20 cellular contexts compared by ENCODE assay signal in genomic region chr3:61616586-61616985, GRCh38.
"Had no signal": no experiment of that assay in that cellular context is flagged by ENCODE, and none has a peak within 500 bp of the region (broad histone marks: within the 10 kb centered on the region; RNA-seq: fewer than 3 reads in every experiment).

No MANE protein-coding gene starts in this region.

- H3K4me3 ChIP-seq: body of pancreas, transverse colon had no signal

- H3K27me3 Mint-ChIP-seq: activated CD4-positive, alpha-beta memory T cell treated with anti-CD3 and anti-CD28 coated beads for 36 hours; dendritic cell treated with granulocyte-macrophage colony-stimulating factor and Interleukin-4, amounts not matched to agents 40 ng/mL and 50 ng/mL, for 4 days; progenitor cell of endocrine pancreas; stimulated activated naive CD8-positive, alpha-beta T cell treated with anti-CD3 and anti-CD28 coated beads, Interleukin-15, amount 100 ng/mL, for 72 hours had no signal

- H3K36me3 ChIP-seq: transverse colon had no signal

- H3K27me3 ChIP-seq: body of pancreas, transverse colon had no signal

- DNase-seq: activated CD4-positive, alpha-beta memory T cell treated with anti-CD3 and anti-CD28 coated beads for 36 hours; activated CD4-positive, alpha-beta T cell treated with anti-CD3 and anti-CD28 coated beads for 48 hours; activated effector memory CD4-positive, alpha-beta T cell treated with anti-CD3 and anti-CD28 coated beads, Interleukin-2, amount 50 U/mL, for 16 hours; activated naive CD4-positive, alpha-beta T cell treated with anti-CD3 and anti-CD28 coated beads, Interleukin-2, amount 50 U/mL, for 16 hours; activated naive CD8-positive, alpha-beta T cell treated with anti-CD3 and anti-CD28 coated beads, Interleukin-2, amount 50 U/mL, for 24 hours; activated T-cell treated with anti-CD3 and anti-CD28 coated beads, Interleukin-2, amount 50 U/mL, for 72 hours; body of pancreas; effector CD4-positive, alpha-beta T cell; erythroblast; retina; stimulated activated CD4-positive, alpha-beta T cell treated with anti-CD3 and anti-CD28 coated beads, Interleukin-1b, Interleukin-23, amount 100 ng/mL, for 48 hours; stimulated activated naive CD8-positive, alpha-beta T cell treated with anti-CD3 and anti-CD28 coated beads, Interleukin-15, amount 100 ng/mL, for 72 hours; T1000; transverse colon had no signal

- H3K27ac Mint-ChIP-seq: activated CD4-positive, alpha-beta memory T cell treated with anti-CD3 and anti-CD28 coated beads for 36 hours; activated naive CD8-positive, alpha-beta T cell treated with anti-CD3 and anti-CD28 coated beads, Interleukin-2, amount 50 U/mL, for 24 hours; activated T-cell treated with anti-CD3 and anti-CD28 coated beads, Interleukin-2, amount 50 U/mL, for 72 hours; dendritic cell treated with granulocyte-macrophage colony-stimulating factor and Interleukin-4, amounts not matched to agents 40 ng/mL and 50 ng/mL, for 4 days; memory B cell; progenitor cell of endocrine pancreas had no signal

- H3K9me3 ChIP-seq: body of pancreas, transverse colon had no signal

- H3K9me3 Mint-ChIP-seq: activated naive CD8-positive, alpha-beta T cell treated with anti-CD3 and anti-CD28 coated beads, Interleukin-2, amount 50 U/mL, for 24 hours; activated T-cell treated with anti-CD3 and anti-CD28 coated beads, Interleukin-2, amount 50 U/mL, for 72 hours; dendritic cell treated with granulocyte-macrophage colony-stimulating factor and Interleukin-4, amounts not matched to agents 40 ng/mL and 50 ng/mL, for 4 days; memory B cell; neural crest cell; stimulated activated naive CD8-positive, alpha-beta T cell treated with anti-CD3 and anti-CD28 coated beads, Interleukin-15, amount 100 ng/mL, for 72 hours had no signal

- FAIRE-seq: endometrium, urothelium cell line had no signal

- H3K4me3 Mint-ChIP-seq: activated CD4-positive, alpha-beta memory T cell treated with anti-CD3 and anti-CD28 coated beads for 36 hours; activated naive CD8-positive, alpha-beta T cell treated with anti-CD3 and anti-CD28 coated beads, Interleukin-2, amount 50 U/mL, for 24 hours; activated T-cell treated with anti-CD3 and anti-CD28 coated beads, Interleukin-2, amount 50 U/mL, for 72 hours; dendritic cell treated with granulocyte-macrophage colony-stimulating factor and Interleukin-4, amounts not matched to agents 40 ng/mL and 50 ng/mL, for 4 days; memory B cell; neural crest cell; stimulated activated naive CD8-positive, alpha-beta T cell treated with anti-CD3 and anti-CD28 coated beads, Interleukin-15, amount 100 ng/mL, for 72 hours had no signal

- H3K27ac ChIP-seq: body of pancreas had no signal

- H3K36me3 Mint-ChIP-seq: activated CD4-positive, alpha-beta memory T cell treated with anti-CD3 and anti-CD28 coated beads for 36 hours; memory B cell had no signal

- H3K4me1 Mint-ChIP-seq: activated naive CD8-positive, alpha-beta T cell treated with anti-CD3 and anti-CD28 coated beads, Interleukin-2, amount 50 U/mL, for 24 hours; memory B cell; stimulated activated naive CD8-positive, alpha-beta T cell treated with anti-CD3 and anti-CD28 coated beads, Interleukin-15, amount 100 ng/mL, for 72 hours had no signal

- ATAC-seq: activated naive CD8-positive, alpha-beta T cell treated with anti-CD3 and anti-CD28 coated beads, Interleukin-2, amount 50 U/mL, for 24 hours; activated T-cell treated with anti-CD3 and anti-CD28 coated beads, Interleukin-2, amount 50 U/mL, for 72 hours; stimulated activated naive CD8-positive, alpha-beta T cell treated with anti-CD3 and anti-CD28 coated beads, Interleukin-15, amount 100 ng/mL, for 72 hours had no signal
